In genomic region chr10:31000867-31001266, GRCh38 we compare ENCODE assay signal across 21 cellular contexts. TPM values are rescaled to one million over a fixed set of nuclear protein-coding genes. Genes with fewer than 3 reads are reported as not detected.
A peak's percentile ranks its signal among the peaks of the same experiment; 100 is the strongest.
DNase-seq lines count a peak whose midpoint lies in the region; ATAC-seq and TF ChIP-seq lines count a peak whose summit lies in the region.
"Had no signal": no experiment of that assay in that cellular context is flagged by ENCODE, and none has a peak within 500 bp of the region (broad histone marks: within the 10 kb centered on the region; RNA-seq: fewer than 3 reads in every experiment).

No MANE protein-coding gene starts in this region.

- H3K36me3 Mint-ChIP-seq in activated naive CD8-positive, alpha-beta T cell = peaks cover 4% of the 10 kb centered on the region
- H3K36me3 Mint-ChIP-seq in activated naive CD8-positive, alpha-beta T cell treated with anti-CD3 and anti-CD28 coated beads for 36 hours = peaks cover 13% of the 10 kb centered on the region

- intact Hi-C loops in lower leg skin (cut with DNase I; ENCODE audit: low total_unique reads) = no loop called here

- H3K4me3 ChIP-seq in upper lobe of left lung (no peak overlapping the region), lower leg skin (ENCODE audit: low read depth, poor library complexity, severe bottlenecking) (no peak overlapping the region)
- H3K4me3 ChIP-seq: GM12878, GM23338 had no signal

- ATAC-seq in upper lobe of left lung (ENCODE audit: low FRiP score in 2 of 2) = peak in 1 of 2 donors; percentile 67
- no peak for ATAC-seq in HG03469 (IDR thresholded peaks at IDR 0.05; ENCODE audit: unreplicated experiment)
- ATAC-seq: foreskin keratinocyte, GM23338, SK-N-SH treated with all-trans-retinoic acid at 6 μM for 48 hours had no signal

- H3K27ac ChIP-seq in upper lobe of left lung = peak overlapping the region; percentile 64 to 84 (median 77)
- H3K27ac ChIP-seq: foreskin keratinocyte had no signal

- H3K27me3 ChIP-seq in upper lobe of left lung = no peaks in the 10 kb centered on the region
- H3K27me3 ChIP-seq: foreskin keratinocyte had no signal

- peaks cover 4% of the 10 kb centered on the region for H3K9me3 Mint-ChIP-seq in activated naive CD8-positive, alpha-beta T cell (ENCODE audit: low read depth)
- peaks cover 8% of the 10 kb centered on the region for H3K9me3 Mint-ChIP-seq in activated naive CD8-positive, alpha-beta T cell treated with anti-CD3 and anti-CD28 coated beads for 36 hours
- H3K9me3 Mint-ChIP-seq: CD8-positive, alpha-beta memory T cell; GM23338 had no signal

- 64 to 70% methylated on average over 2 of the region's 2 CpGs for whole genome bisulfite sequencing in upper lobe of left lung, 2 donors
- 83 to 90% methylated on average over 2 of the region's 2 CpGs for WGBS in lower leg skin, 2 donors

- H3K4me1 Mint-ChIP-seq in activated naive CD8-positive, alpha-beta T cell (ENCODE audit: low read depth) = peaks cover 47% of the 10 kb centered on the region
- H3K4me1 Mint-ChIP-seq in activated naive CD8-positive, alpha-beta T cell treated with anti-CD3 and anti-CD28 coated beads for 36 hours = peaks cover 43% of the 10 kb centered on the region

- H3K4me3 Mint-ChIP-seq in activated naive CD8-positive, alpha-beta T cell = no peak overlapping the region
- no peak overlapping the region for H3K4me3 Mint-ChIP-seq in activated naive CD8-positive, alpha-beta T cell treated with anti-CD3 and anti-CD28 coated beads for 36 hours
- H3K4me3 Mint-ChIP-seq: activated naive CD8-positive, alpha-beta T cell treated with anti-CD3 and anti-CD28 coated beads, Interleukin-2, amount 10 ng/mL, durations not matched to agents 7 days and 5 days; GM23338; nephron progenitor cell; stimulated activated naive CD8-positive, alpha-beta T cell treated with anti-CD3 and anti-CD28 coated beads, Interleukin-15, Interleukin-2, amounts not matched to agents 100 ng/mL and 50 ng/mL, for 24 hours had no signal

- TF ChIP-seq POLR2A in upper lobe of left lung (IDR thresholded peaks at IDR 0.05) (no peak), lower leg skin (IDR thresholded peaks at IDR 0.05) (no peak)

- H3K4me1 ChIP-seq in upper lobe of left lung = peaks cover 5 to 35% (median 30%) of the 10 kb centered on the region in 4 donors

- no peak for TF ChIP-seq CTCF in upper lobe of left lung (IDR thresholded peaks at IDR 0.05)
- TF ChIP-seq CTCF in lower leg skin (IDR thresholded peaks at IDR 0.05) = no peak

- H3K27me3 Mint-ChIP-seq in activated naive CD8-positive, alpha-beta T cell = no peaks in the 10 kb centered on the region
- H3K27me3 Mint-ChIP-seq in activated naive CD8-positive, alpha-beta T cell treated with anti-CD3 and anti-CD28 coated beads for 36 hours = no peaks in the 10 kb centered on the region
- H3K27me3 Mint-ChIP-seq: activated naive CD8-positive, alpha-beta T cell treated with anti-CD3 and anti-CD28 coated beads, Interleukin-2, amount 10 ng/mL, durations not matched to agents 7 days and 5 days; CD8-positive, alpha-beta memory T cell; stimulated activated naive CD8-positive, alpha-beta T cell treated with anti-CD3 and anti-CD28 coated beads, Interleukin-15, Interleukin-2, amounts not matched to agents 100 ng/mL and 50 ng/mL, for 24 hours had no signal

- no peaks in the 10 kb centered on the region for H3K9me3 ChIP-seq in upper lobe of left lung

- no peak for DNase-seq in activated naive CD8-positive, alpha-beta T cell treated with anti-CD3 and anti-CD28 coated beads for 36 hours
- DNase-seq in SKM-1 (lab: John Stamatoyannopoulos, UW; ENCODE audit: unreplicated experiment) = peak; percentile 40
- peak; percentile 41 for DNase-seq in fibroblast of peridontal ligament (ENCODE audit: extremely low read depth)
- DNase-seq in upper lobe of left lung = no peak
- no peak for DNase-seq in lower leg skin (ENCODE audit: low spot score in 2 of 2)
- no peak for DNase-seq in activated naive CD4-positive, alpha-beta T cell treated with Interleukin-2 at 50 U/mL for 16 hours
- DNase-seq: activated CD4-positive, alpha-beta T cell treated with anti-CD3 and anti-CD28 coated beads, Interleukin-2, amount 50 U/mL, for 1 hour; activated naive CD8-positive, alpha-beta T cell treated with anti-CD3 and anti-CD28 coated beads, Interleukin-2, amount 10 ng/mL, durations not matched to agents 7 days and 5 days; activated T-cell treated with anti-CD3 and anti-CD28 coated beads, Interleukin-2, amount 50 U/mL, for 1 hour; CD8-positive, alpha-beta memory T cell; effector CD8-positive, alpha-beta T cell; foreskin keratinocyte; NCI-H187 treated with DMSO at 0.1 percent for 48 hours; NCI-H446 treated with DMSO at 0.1 percent for 48 hours; nephron progenitor cell had no signal

- peak overlapping the region; percentile 64 for H3K27ac Mint-ChIP-seq in activated naive CD8-positive, alpha-beta T cell
- H3K27ac Mint-ChIP-seq in activated naive CD8-positive, alpha-beta T cell treated with anti-CD3 and anti-CD28 coated beads for 36 hours = no peak overlapping the region
- H3K27ac Mint-ChIP-seq: activated naive CD8-positive, alpha-beta T cell treated with anti-CD3 and anti-CD28 coated beads, Interleukin-2, amount 10 ng/mL, durations not matched to agents 7 days and 5 days; GM23338; nephron progenitor cell had no signal

- TF ChIP-seq EP300 in upper lobe of left lung (IDR thresholded peaks at IDR 0.05) = no peak

- H3K36me3 ChIP-seq in upper lobe of left lung = no peaks in the 10 kb centered on the region

RNA-seq across cellular contexts. Expression of gene ZNF438, which starts 30.8 kb away (rescaled TPM):
- 1 to 10 TPM; 2.1 to 2.5 TPM for total RNA-seq in activated naive CD8-positive, alpha-beta T cell treated with anti-CD3 and anti-CD28 coated beads for 36 hours
- 10 to 100 TPM; 10.5 to 25.1 (median 13.7) TPM for total RNA-seq in upper lobe of left lung
- total RNA-seq in lower leg skin = 10 to 100 TPM in 1 of 4 donors, 1 to 10 TPM in 3; 7.7 to 11.2 (median 8.7) TPM

Comparison
In these comparisons a context has a peak if more than half of its experiments do, and no peak if none do; other contexts are left out.
1. DNase-seq: peak in SKM-1 (single experiment) and fibroblast of peridontal ligament (single experiment); none in activated naive CD8-positive, alpha-beta T cell treated with anti-CD3 and anti-CD28 coated beads for 36 hours (single experiment), upper lobe of left lung (0 of 2), lower leg skin (0 of 2) and activated naive CD4-positive, alpha-beta T cell treated with Interleukin-2 at 50 U/mL for 16 hours (single experiment).